ENCODE assay signal across 16 cellular contexts in genomic region chr5:158463188-158463587, GRCh38.
A peak's percentile ranks its signal among the peaks of the same experiment; 100 is the strongest.
DNase-seq lines count a peak whose midpoint lies in the region; ATAC-seq and TF ChIP-seq lines count a peak whose summit lies in the region.
"Had no signal": no experiment of that assay in that cellular context is flagged by ENCODE, and none has a peak within 500 bp of the region (broad histone marks: within the 10 kb centered on the region; RNA-seq: fewer than 3 reads in every experiment).

No MANE protein-coding gene starts in this region.

- ATAC-seq in PC-3 (no peak), foreskin keratinocyte (no peak), psoas muscle (no peak), HG02798 (IDR thresholded peaks at IDR 0.05; ENCODE audit: poor library complexity, unreplicated experiment) (no peak), GM18858 (IDR thresholded peaks at IDR 0.05; ENCODE audit: unreplicated experiment) (no peak)

- WGBS in psoas muscle, 3 donors, result 34 to 60% (median 55%) methylated on average over 1 of the region's 1 CpG

- intact Hi-C loops in PC-3 (cut with micrococcal nuclease), result no loop called here
- intact Hi-C loops in psoas muscle (cut with DNase I), result no loop called here

- no TSS peak for BruUV-seq in PC-3 (replicated peaks; lab: Mats Ljungman, UMichigan)

- no peaks in the 10 kb centered on the region for H3K36me3 ChIP-seq in PC-3 (ENCODE audit: low read depth, low read length)
- H3K36me3 ChIP-seq in psoas muscle (ENCODE audit: insufficient read depth in 1 of 2, low read depth in 1 of 2), result no peaks in the 10 kb centered on the region
- H3K36me3 ChIP-seq: BLaER1, colonic mucosa had no signal

- H3K27ac ChIP-seq in PC-3 (ENCODE audit: low read length) (no peak overlapping the region), foreskin keratinocyte (no peak overlapping the region), psoas muscle (peak overlapping the region; percentile 23)
- H3K27ac ChIP-seq: BLaER1, colonic mucosa had no signal

- H2AFZ ChIP-seq in PC-3 (ENCODE audit: low read length), result no peak overlapping the region

- no peak overlapping the region for H3K9ac ChIP-seq in PC-3 (ENCODE audit: low read length)
- H3K9ac ChIP-seq: BLaER1 had no signal

- H3K79me2 ChIP-seq in PC-3 (ENCODE audit: low read length), result no peaks in the 10 kb centered on the region

- no peak overlapping the region for H3K4me2 ChIP-seq in PC-3 (ENCODE audit: low read length)

- no peaks in the 10 kb centered on the region for H4K20me1 ChIP-seq in PC-3 (ENCODE audit: low read length)
- H4K20me1 ChIP-seq: BLaER1 had no signal

- TF ChIP-seq CTCF in PC-3 (conservative IDR thresholded peaks at IDR 0.05; ENCODE audit: low read depth, low read length), result no peak
- TF ChIP-seq CTCF in foreskin keratinocyte (conservative IDR thresholded peaks at IDR 0.05), result no peak
- no peak for TF ChIP-seq CTCF in psoas muscle (IDR thresholded peaks at IDR 0.05)

- CTCF ChIA-PET in PC-3 (lab: Charles Lee), result no interaction called here

- H3K9me3 ChIP-seq in PC-3 (ENCODE audit: low read length) (no peaks in the 10 kb centered on the region), psoas muscle (no peaks in the 10 kb centered on the region)
- H3K9me3 ChIP-seq: colonic mucosa had no signal

- no peaks in the 10 kb centered on the region for H3K9me2 ChIP-seq in PC-3 (replicated peaks; ENCODE audit: low read length)

- H3K27me3 ChIP-seq in PC-3 (ENCODE audit: low read length) (no peaks in the 10 kb centered on the region), foreskin keratinocyte (no peaks in the 10 kb centered on the region), psoas muscle (ENCODE audit: insufficient read depth in 3 of 3, low read length in 2 of 3) (no peaks in the 10 kb centered on the region)
- H3K27me3 ChIP-seq: BLaER1, colonic mucosa had no signal

- no peaks in the 10 kb centered on the region for H3F3A ChIP-seq in PC-3 (ENCODE audit: low read length, unreplicated experiment)

- no peak overlapping the region for H3K4me3 ChIP-seq in PC-3 (ENCODE audit: low read length)
- H3K4me3 ChIP-seq in psoas muscle, result no peak overlapping the region
- H3K4me3 ChIP-seq: BLaER1, colonic mucosa had no signal

- POLR2A ChIA-PET in PC-3 (lab: Charles Lee; ENCODE audit: unreplicated experiment), result no interaction called here

- peaks cover 1% of the 10 kb centered on the region; the same call in 1 of the 2 replicates for H3K4me1 ChIP-seq in PC-3 (ENCODE audit: insufficient read depth, low read length)
- no peaks in the 10 kb centered on the region for H3K4me1 ChIP-seq in foreskin keratinocyte
- no peaks in the 10 kb centered on the region for H3K4me1 ChIP-seq in psoas muscle
- H3K4me1 ChIP-seq: colonic mucosa had no signal

- peak; percentile 32 for DNase-seq in ELR (ENCODE audit: low read depth)
- peak; percentile 30 for DNase-seq in PC-3
- peak; percentile 35 to 52 for DNase-seq in foreskin keratinocyte
- DNase-seq in psoas muscle, result no peak
- no peak for DNase-seq in GM19238 (ENCODE audit: insufficient read length, low spot score)
- no peak for DNase-seq in SIG-M5 (lab: John Stamatoyannopoulos, UW)
- DNase-seq: activated CD4-positive, CD25-positive, alpha-beta regulatory T cell; activated T-cell treated with anti-CD3 and anti-CD28 coated beads, Interleukin-2, amount 50 U/mL, for 72 hours; colonic mucosa; NCI-H1930; NCI-H345; stimulated activated naive CD4-positive, alpha-beta T cell treated with Interleukin-2 at 50 U/mL for 16 hours; trophoblast cell had no signal

Comparison
In these comparisons a context has a peak if more than half of its experiments do, and no peak if none do; other contexts are left out.
1. DNase-seq: peak in ELR (single experiment), PC-3 (single experiment) and foreskin keratinocyte (2 of 2); none in psoas muscle (0 of 2), GM19238 (single experiment) and SIG-M5 (single experiment).